ENCODE assay signal across 7 cellular contexts in the genomic region with DNA sequence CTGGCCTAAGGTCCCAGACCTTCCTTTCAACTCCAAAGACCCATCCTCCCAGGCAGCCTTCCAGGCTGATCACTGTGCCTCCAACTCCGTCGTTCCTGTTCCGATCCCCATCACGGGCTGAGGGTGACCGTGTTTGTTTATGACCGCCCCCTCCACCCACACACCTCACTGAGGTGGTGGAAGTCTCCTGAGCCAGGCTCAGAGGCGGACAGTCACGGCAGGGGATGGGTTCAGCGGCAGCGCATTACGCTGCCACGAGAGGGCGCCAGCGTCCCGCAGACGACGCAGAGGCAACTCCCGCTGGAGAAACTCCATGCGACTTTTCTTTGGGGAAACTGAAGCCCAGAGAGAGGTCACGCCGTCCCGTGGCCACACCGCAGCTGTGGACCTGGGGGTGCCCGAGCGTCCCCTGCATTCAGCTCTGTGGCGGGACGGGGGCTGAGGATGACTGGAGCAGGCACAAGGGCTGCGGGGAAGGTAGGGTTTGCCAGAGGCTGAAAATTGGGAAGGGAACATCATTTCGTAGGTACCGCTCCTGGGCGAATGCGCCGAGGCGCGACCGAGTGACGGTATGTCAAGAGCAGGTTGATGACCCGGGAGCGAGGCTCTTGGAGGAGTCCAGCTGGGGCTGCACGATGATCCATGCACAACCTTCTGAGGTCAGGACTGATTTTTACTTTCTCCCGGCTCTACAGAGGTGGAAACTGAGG. TPM values are rescaled to one million over a fixed set of nuclear protein-coding genes. Genes with fewer than 3 reads are reported as not detected.
DNase-seq lines count a peak whose midpoint lies in the region; ATAC-seq and TF ChIP-seq lines count a peak whose summit lies in the region.

No MANE protein-coding gene starts in this region.

- H3K36me3 Mint-ChIP-seq in activated CD4-positive, alpha-beta memory T cell treated with anti-CD3 and anti-CD28 coated beads, Interleukin-2, amount 10 ng/mL, durations not matched to agents 7 days and 5 days (ENCODE audit: low read depth), result peaks cover 33% of the 10 kb centered on the region

- H3K9me3 Mint-ChIP-seq in activated CD4-positive, alpha-beta memory T cell treated with anti-CD3 and anti-CD28 coated beads, Interleukin-2, amount 10 ng/mL, durations not matched to agents 7 days and 5 days, result no peaks in the 10 kb centered on the region

- peak overlapping the region; percentile 25 for H3K4me3 ChIP-seq in lung

- DNase-seq in NCI-H69 (lab: John Stamatoyannopoulos, UW) (peak; percentile 85), lung (ENCODE audit: low spot score) (peak; percentile 83)
- peak; percentile 82 for DNase-seq in activated CD4-positive, alpha-beta memory T cell treated with anti-CD3 and anti-CD28 coated beads, Interleukin-2, amount 10 ng/mL, durations not matched to agents 7 days and 5 days
- DNase-seq in effector CD4-positive, alpha-beta T cell, result peak; percentile 74
- DNase-seq in stimulated activated CD4-positive, alpha-beta T cell treated with anti-CD3 and anti-CD28 coated beads, TNF-alpha, amount 100 ng/mL, for 24 hours (ENCODE audit: low read depth in 3 of 3), result peak; percentile 61 to 79 (median 62)

- peaks cover 40% of the 10 kb centered on the region for H3K4me1 Mint-ChIP-seq in activated CD4-positive, alpha-beta memory T cell treated with anti-CD3 and anti-CD28 coated beads, Interleukin-2, amount 10 ng/mL, durations not matched to agents 7 days and 5 days

- peak overlapping the region; percentile 67 for H3K4me3 Mint-ChIP-seq in activated CD4-positive, alpha-beta memory T cell treated with anti-CD3 and anti-CD28 coated beads, Interleukin-2, amount 10 ng/mL, durations not matched to agents 7 days and 5 days

- no peaks in the 10 kb centered on the region for H3K27me3 Mint-ChIP-seq in activated CD4-positive, alpha-beta memory T cell treated with anti-CD3 and anti-CD28 coated beads, Interleukin-2, amount 10 ng/mL, durations not matched to agents 7 days and 5 days

- H3K4me1 ChIP-seq in lung (ENCODE audit: control insufficient read depth in 2 of 2, insufficient read depth in 2 of 2, low read length in 2 of 2), result peaks cover 0 to 7% of the 10 kb centered on the region in 2 donors

- H3K27ac ChIP-seq in lung (ENCODE audit: low read depth in 1 of 2, low read length in 1 of 2), result peak overlapping the region; percentile 83 to 86

- ATAC-seq in HG03025 (IDR thresholded peaks at IDR 0.05; ENCODE audit: low FRiP score, unreplicated experiment) (peak; percentile 46), lung (ENCODE audit: insufficient read depth, low FRiP score) (peak; percentile 86)

- H3K36me3 ChIP-seq in lung (ENCODE audit: control insufficient read depth in 2 of 2, insufficient read depth in 2 of 2, low read length in 2 of 2), result peaks cover 0 to 23% of the 10 kb centered on the region in 2 donors

- H3K9me3 ChIP-seq in lung (ENCODE audit: control insufficient read depth in 2 of 2, insufficient read depth in 1 of 2, low read length in 1 of 2), result no peaks in the 10 kb centered on the region

- TF ChIP-seq CTCF in GM12872 (IDR thresholded peaks at IDR 0.05; ENCODE audit: insufficient read depth, low read depth, low read length) (peak; percentile 99), lung (IDR thresholded peaks at IDR 0.05; ENCODE audit: control extremely low read depth, extremely low read depth) (peak; percentile 99)

- CTCF ChIA-PET in activated CD4-positive, alpha-beta memory T cell treated with anti-CD3 and anti-CD28 coated beads, Interleukin-2, amount 10 ng/mL, durations not matched to agents 7 days and 5 days (lab: Charles Lee), result interaction anchor here (0.5 to 4.2 kb wide), 12 partner anchors 11 to 176 kb away, joined by 3 to 51 read pairs (median 5); a partner anchor contains a TSS

- no peaks in the 10 kb centered on the region for H3K27me3 ChIP-seq in lung (ENCODE audit: control insufficient read depth, insufficient read depth)

- POLR2A ChIA-PET in activated CD4-positive, alpha-beta memory T cell treated with anti-CD3 and anti-CD28 coated beads, Interleukin-2, amount 10 ng/mL, durations not matched to agents 7 days and 5 days (lab: Charles Lee), result interaction anchor here (0.8 to 2.3 kb wide), 5 partner anchors 10 to 74 kb away, joined by 3 to 23 read pairs (median 11); a partner anchor contains a TSS

- H3K27ac Mint-ChIP-seq in activated CD4-positive, alpha-beta memory T cell treated with anti-CD3 and anti-CD28 coated beads, Interleukin-2, amount 10 ng/mL, durations not matched to agents 7 days and 5 days, result peak overlapping the region; percentile 75

- 1 to 2% methylated on average over 41 of the region's 41 CpGs for WGBS in lung, 2 donors

RNA-seq across cellular contexts. Expression of a gene that starts 0.9 kb away (rescaled TPM):
- total RNA-seq in activated CD4-positive, alpha-beta memory T cell treated with anti-CD3 and anti-CD28 coated beads, Interleukin-2, amount 10 ng/mL, durations not matched to agents 7 days and 5 days, result 10 to 100 TPM; 60.7 to 62.0 TPM
- 10 to 100 TPM; 19.4 to 50.0 TPM for total RNA-seq in lung
- polyA plus RNA-seq in lung, result 10 to 100 TPM; 47.6 to 62.2 TPM

RNA-seq across cellular contexts. Expression of a gene that starts 40.1 kb away (rescaled TPM):
- not detected for total RNA-seq in activated CD4-positive, alpha-beta memory T cell treated with anti-CD3 and anti-CD28 coated beads, Interleukin-2, amount 10 ng/mL, durations not matched to agents 7 days and 5 days
- total RNA-seq in lung, result under 1 TPM in 1 of 2 donors, not detected in 1; 0.60 TPM
- under 1 TPM; 0.14 to 0.19 TPM for polyA plus RNA-seq in lung

Comparison
In these comparisons a context has a peak if more than half of its experiments do, and no peak if none do; other contexts are left out.
1. Peak in every context shown above with its lines: DNase-seq, ATAC-seq, H3K4me3 ChIP-seq and H3K27ac ChIP-seq.